ENCODE assay signal across 18 cellular contexts in the genomic region with DNA sequence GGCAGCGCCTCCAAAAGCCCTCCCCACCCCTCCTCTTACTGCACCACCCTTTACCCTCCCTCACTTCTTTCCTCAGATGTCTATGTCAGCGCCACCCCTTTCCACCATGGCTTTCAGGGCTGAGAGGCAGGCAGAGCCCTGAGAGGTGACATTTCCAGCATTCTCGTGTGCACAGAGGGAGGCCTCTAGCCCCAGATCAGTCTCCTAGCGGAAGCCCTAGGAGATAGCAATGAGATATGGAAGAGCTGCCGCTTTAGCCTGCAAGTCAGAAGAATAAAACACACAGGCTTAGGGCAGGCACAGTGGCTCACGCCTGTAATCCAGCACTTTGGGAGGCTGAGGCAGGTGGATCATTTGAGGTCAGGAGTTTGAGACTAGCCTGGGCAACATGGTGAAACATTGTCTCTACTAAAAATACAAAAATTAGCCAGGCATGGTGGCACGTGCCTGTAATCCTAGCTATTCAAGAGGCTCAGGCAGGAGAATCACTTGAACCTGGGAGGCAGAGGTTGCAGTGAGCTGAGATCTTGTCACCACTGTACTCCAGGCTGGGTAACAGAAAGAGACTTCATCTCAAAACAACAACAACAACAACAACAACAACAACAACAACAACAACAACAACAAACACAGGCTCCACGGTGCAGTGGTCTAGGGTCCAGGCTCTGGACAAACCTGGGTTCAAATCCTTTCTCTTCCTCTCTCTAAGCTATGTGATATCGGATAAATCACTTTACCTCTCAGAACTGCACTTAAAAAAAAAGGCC. TPM values are rescaled to one million over a fixed set of nuclear protein-coding genes. Genes with fewer than 3 reads are reported as not detected.
DNase-seq lines count a peak whose midpoint lies in the region; ATAC-seq and TF ChIP-seq lines count a peak whose summit lies in the region.
"Not testable (repeated sequence)": the region's sequence is repeated elsewhere in the genome, so short reads cannot be mapped to it uniquely, and the experiment has no call there.
"Had no signal": no experiment of that assay in that cellular context is flagged by ENCODE, and none has a peak within 500 bp of the region (broad histone marks: within the 10 kb centered on the region; RNA-seq: fewer than 3 reads in every experiment).

No MANE protein-coding gene starts in this region.

- not testable (repeated sequence) for H3K4me3 ChIP-seq in GM23338; coronary artery; neutrophil (ENCODE audit: low read depth in 1 of 2, low read length in 1 of 2)

- H3F3A ChIP-seq in GM23338 (replicated peaks; ENCODE audit: low read depth), result not testable (repeated sequence)

- not testable (repeated sequence) for H3K9me3 Mint-ChIP-seq in GM23338; T-cell; activated CD4-positive, alpha-beta T cell treated with anti-CD3 and anti-CD28 coated beads, Interleukin-2, amount 10 ng/mL, durations not matched to agents 7 days and 5 days; activated naive CD4-positive, alpha-beta T cell treated with anti-CD3 and anti-CD28 coated beads, Interleukin-2, amount 10 ng/mL, durations not matched to agents 7 days and 5 days; immature natural killer cell

- not testable (repeated sequence) for H3K4me3 Mint-ChIP-seq in GM23338; activated CD4-positive, alpha-beta T cell treated with anti-CD3 and anti-CD28 coated beads, Interleukin-2, amount 10 ng/mL, durations not matched to agents 7 days and 5 days
- H3K4me3 Mint-ChIP-seq in T-cell (peak overlapping the region; percentile 9 to 65 (median 40)), immature natural killer cell (peak overlapping the region in 3 of 5 donors; percentile 9 to 33 (median 22))
- peak overlapping the region; percentile 5 for H3K4me3 Mint-ChIP-seq in activated naive CD4-positive, alpha-beta T cell treated with anti-CD3 and anti-CD28 coated beads, Interleukin-2, amount 10 ng/mL, durations not matched to agents 7 days and 5 days

- H3K36me3 Mint-ChIP-seq in GM23338 (ENCODE audit: low read depth), result not testable (repeated sequence)
- peaks cover 25% of the 10 kb centered on the region for H3K36me3 Mint-ChIP-seq in T-cell
- H3K36me3 Mint-ChIP-seq in activated CD4-positive, alpha-beta T cell treated with anti-CD3 and anti-CD28 coated beads, Interleukin-2, amount 10 ng/mL, durations not matched to agents 7 days and 5 days (ENCODE audit: low read depth), result peaks cover 59% of the 10 kb centered on the region
- H3K36me3 Mint-ChIP-seq in activated naive CD4-positive, alpha-beta T cell treated with anti-CD3 and anti-CD28 coated beads, Interleukin-2, amount 10 ng/mL, durations not matched to agents 7 days and 5 days, result peaks cover 58% of the 10 kb centered on the region
- peaks cover 10 to 31% (median 10%) of the 10 kb centered on the region in 3 donors for H3K36me3 Mint-ChIP-seq in immature natural killer cell

- not testable (repeated sequence) for H3K9me2 ChIP-seq in GM23338 (ENCODE audit: insufficient read depth)

- H3K27me3 ChIP-seq in GM23338 (ENCODE audit: insufficient read depth); neutrophil: not testable (repeated sequence)

- H3K27me3 Mint-ChIP-seq in GM23338 (ENCODE audit: insufficient read depth, low read depth, poor library complexity) (peaks cover 12% of the 10 kb centered on the region), immature natural killer cell (ENCODE audit: low read depth in 3 of 3) (peaks cover 5 to 13% (median 11%) of the 10 kb centered on the region in 3 donors)
- H3K27me3 Mint-ChIP-seq in T-cell; activated CD4-positive, alpha-beta T cell treated with anti-CD3 and anti-CD28 coated beads, Interleukin-2, amount 10 ng/mL, durations not matched to agents 7 days and 5 days; activated naive CD4-positive, alpha-beta T cell treated with anti-CD3 and anti-CD28 coated beads, Interleukin-2, amount 10 ng/mL, durations not matched to agents 7 days and 5 days: not testable (repeated sequence)

- peak overlapping the region; percentile 18; the same call in 1 of the 2 replicates for H2AFZ ChIP-seq in GM23338

- not testable (repeated sequence) for DNase-seq in GM23338 (ENCODE audit: low spot score); T-cell; activated CD4-positive, alpha-beta T cell treated with anti-CD3 and anti-CD28 coated beads, Interleukin-2, amount 10 ng/mL, durations not matched to agents 7 days and 5 days; activated naive CD4-positive, alpha-beta T cell treated with anti-CD3 and anti-CD28 coated beads, Interleukin-2, amount 10 ng/mL, durations not matched to agents 7 days and 5 days; coronary artery (ENCODE audit: low spot score); immature natural killer cell

- H3K27ac Mint-ChIP-seq in GM23338, result not testable (repeated sequence)
- H3K27ac Mint-ChIP-seq in T-cell (peak overlapping the region; percentile 86 to 87), immature natural killer cell (peak overlapping the region in 2 of 6 donors; percentile 45 to 68)
- H3K27ac Mint-ChIP-seq in activated CD4-positive, alpha-beta T cell treated with anti-CD3 and anti-CD28 coated beads, Interleukin-2, amount 10 ng/mL, durations not matched to agents 7 days and 5 days, result peak overlapping the region; percentile 78
- peak overlapping the region; percentile 58 for H3K27ac Mint-ChIP-seq in activated naive CD4-positive, alpha-beta T cell treated with anti-CD3 and anti-CD28 coated beads, Interleukin-2, amount 10 ng/mL, durations not matched to agents 7 days and 5 days

- ATAC-seq in GM23338; T-cell (replicated peaks in 1 of 4): not testable (repeated sequence)

- not testable (repeated sequence) for H4K20me1 ChIP-seq in GM23338 (replicated peaks; ENCODE audit: insufficient read depth)

- POLR2A ChIA-PET in T-cell (lab: Charles Lee), result interaction anchor here (0.6 to 1.0 kb wide), 2 partner anchors 7 to 20 kb away, joined by 3 to 5 read pairs; no protein-coding TSS in a partner anchor
- POLR2A ChIA-PET in activated CD4-positive, alpha-beta T cell treated with anti-CD3 and anti-CD28 coated beads, Interleukin-2, amount 10 ng/mL, durations not matched to agents 7 days and 5 days (lab: Charles Lee), result not testable (repeated sequence)

- H3K4me2 ChIP-seq in GM23338, result not testable (repeated sequence)

- not testable (repeated sequence) for H3K36me3 ChIP-seq in GM23338 (ENCODE audit: insufficient read depth); neutrophil

- H3K27ac ChIP-seq in GM23338 (ENCODE audit: low read depth) (0 out of 2 replicates have a peak overlapping the region, but pooled peaks have one; percentile 63), coronary artery (peak overlapping the region; percentile 5 to 15), neutrophil (peak overlapping the region; percentile 25)

- CTCF ChIA-PET in T-cell (lab: Charles Lee), result interaction anchor here (0.6 to 1.0 kb wide), 3 partner anchors 35 to 76 kb away, joined by 3 to 5 read pairs (median 4); no protein-coding TSS in a partner anchor
- CTCF ChIA-PET in activated CD4-positive, alpha-beta T cell treated with anti-CD3 and anti-CD28 coated beads, Interleukin-2, amount 10 ng/mL, durations not matched to agents 7 days and 5 days (lab: Charles Lee), result interaction anchor here (0.8 to 1.6 kb wide), 6 partner anchors 13 to 56 kb away, joined by 3 to 7 read pairs (median 5); a partner anchor contains a TSS
- CTCF ChIA-PET in activated naive CD4-positive, alpha-beta T cell treated with anti-CD3 and anti-CD28 coated beads, Interleukin-2, amount 10 ng/mL, durations not matched to agents 7 days and 5 days (lab: Charles Lee), result interaction anchor here (1.2 to 1.4 kb wide), 2 partner anchors 40 to 59 kb away, joined by 3 to 5 read pairs; no protein-coding TSS in a partner anchor

- H3K4me1 ChIP-seq in GM23338 (ENCODE audit: insufficient read depth), result not testable (repeated sequence)
- H3K4me1 ChIP-seq in neutrophil (ENCODE audit: control insufficient read depth in 1 of 2, insufficient read depth in 1 of 2, low read depth in 1 of 2, low read length in 1 of 2), result peaks cover 52% of the 10 kb centered on the region in 2 experiments

- H3K4me1 Mint-ChIP-seq in GM23338, result peaks cover 11% of the 10 kb centered on the region
- peaks cover 58 to 71% (median 67%) of the 10 kb centered on the region in 3 donors for H3K4me1 Mint-ChIP-seq in T-cell
- peaks cover 67% of the 10 kb centered on the region for H3K4me1 Mint-ChIP-seq in activated CD4-positive, alpha-beta T cell treated with anti-CD3 and anti-CD28 coated beads, Interleukin-2, amount 10 ng/mL, durations not matched to agents 7 days and 5 days
- H3K4me1 Mint-ChIP-seq in activated naive CD4-positive, alpha-beta T cell treated with anti-CD3 and anti-CD28 coated beads, Interleukin-2, amount 10 ng/mL, durations not matched to agents 7 days and 5 days, result peaks cover 78% of the 10 kb centered on the region
- peaks cover 73 to 74% of the 10 kb centered on the region in 2 donors for H3K4me1 Mint-ChIP-seq in immature natural killer cell

- TF ChIP-seq CTCF in GM23338 (conservative IDR thresholded peaks at IDR 0.05; ENCODE audit: low read depth in 2 of 2); coronary artery (IDR thresholded peaks at IDR 0.05); neutrophil (IDR thresholded peaks at IDR 0.05): not testable (repeated sequence)

- not testable (repeated sequence) for H3K9me3 ChIP-seq in neutrophil

- H3K79me2 ChIP-seq in GM23338 (replicated peaks; ENCODE audit: insufficient read depth), result not testable (repeated sequence)

RNA-seq across cellular contexts. Expression of a gene that starts 3.7 kb away (rescaled TPM):
- total RNA-seq in GM23338 (2014; rRNA removed; shearing (Covaris generic)), result 0.39 TPM in 1 of 2 replicates, not detected in the other
- polyA plus RNA-seq in GM23338 (2016; fragmentation: Nextera tagmentation; extraction: Ambion mirVana) (0.30 and 0.66 TPM in 2 replicates), immature natural killer cell (100 to 1,000 TPM in 2 of 3 donors, 10 to 100 TPM in 1; 67.8 to 150 (median 142) TPM)
- 100 to 1,000 TPM; 102 to 181 (median 138) TPM for total RNA-seq in T-cell
- total RNA-seq in activated CD4-positive, alpha-beta T cell treated with anti-CD3 and anti-CD28 coated beads, Interleukin-2, amount 10 ng/mL, durations not matched to agents 7 days and 5 days, result 100 to 1,000 TPM; 175 TPM

RNA-seq across cellular contexts. Expression of a gene that starts 8.0 kb away (rescaled TPM):
- total RNA-seq in GM23338 (2014; rRNA removed; shearing (Covaris generic)), result not detected in 2 replicates
- polyA plus RNA-seq in GM23338 (2016; fragmentation: Nextera tagmentation; extraction: Ambion mirVana), result not detected in 2 replicates
- total RNA-seq in T-cell, result 1 to 10 TPM in 1 of 5 donors, under 1 TPM in 4; 0.13 to 1.1 (median 0.47) TPM
- 1 to 10 TPM; 1.1 to 1.2 TPM for total RNA-seq in activated CD4-positive, alpha-beta T cell treated with anti-CD3 and anti-CD28 coated beads, Interleukin-2, amount 10 ng/mL, durations not matched to agents 7 days and 5 days
- polyA plus RNA-seq in immature natural killer cell, result not detected
- total RNA-seq: breast epithelium, glomerular endothelial cell, H7, NCI-H460, prostate gland, RPMI7951, sigmoid colon, SJCRH30, tibial nerve had no signal
- polyA plus RNA-seq: AG04450, BJ had no signal

RNA-seq across cellular contexts. Expression of a gene that starts 16.3 kb away (rescaled TPM):
- 1.2 and 2.2 TPM in 2 replicates for total RNA-seq in GM23338 (2014; rRNA removed; shearing (Covaris generic))
- polyA plus RNA-seq in GM23338 (2016; fragmentation: Nextera tagmentation; extraction: Ambion mirVana) (2.5 and 2.6 TPM in 2 replicates), immature natural killer cell (under 1 TPM in 1 of 3 donors, not detected in 2; 0.73 TPM)
- total RNA-seq in T-cell, result under 1 TPM in 1 of 5 donors, not detected in 4; 0.70 TPM
- under 1 TPM; 0.45 to 0.73 TPM for total RNA-seq in activated CD4-positive, alpha-beta T cell treated with anti-CD3 and anti-CD28 coated beads, Interleukin-2, amount 10 ng/mL, durations not matched to agents 7 days and 5 days
- total RNA-seq: NCI-H460 had no signal

RNA-seq across cellular contexts. Expression of a gene that starts 39.5 kb away (rescaled TPM):
- 14.2 and 18.9 TPM in 2 replicates for total RNA-seq in GM23338 (2014; rRNA removed; shearing (Covaris generic))
- polyA plus RNA-seq in GM23338 (2016; fragmentation: Nextera tagmentation; extraction: Ambion mirVana) (13.4 and 15.1 TPM in 2 replicates), immature natural killer cell (1 to 10 TPM in 2 of 3 donors, not detected in 1; 3.7 to 4.3 TPM)
- 1 to 10 TPM; 4.7 to 7.2 (median 6.4) TPM for total RNA-seq in T-cell
- total RNA-seq in activated CD4-positive, alpha-beta T cell treated with anti-CD3 and anti-CD28 coated beads, Interleukin-2, amount 10 ng/mL, durations not matched to agents 7 days and 5 days, result 1 to 10 TPM; 4.5 to 6.8 TPM

Comparison
In these comparisons a context has a peak if more than half of its experiments do, and no peak if none do; other contexts are left out.
1. H3K27ac ChIP-seq: peak in every context shown above with its lines; median percentile 63 in GM23338; 25 in neutrophil; 10 in coronary artery.
2. RNA of a gene that starts 3.7 kb away (total RNA-seq): 175 TPM in activated CD4-positive, alpha-beta T cell treated with anti-CD3 and anti-CD28 coated beads, Interleukin-2, amount 10 ng/mL, durations not matched to agents 7 days and 5 days and 102 to 181 TPM in T-cell; 0.39 TPM in GM23338; every median in the first group is over 10 times any median in the second.